Comparison of ENCODE assay signal across 21 cellular contexts in the genomic region with DNA sequence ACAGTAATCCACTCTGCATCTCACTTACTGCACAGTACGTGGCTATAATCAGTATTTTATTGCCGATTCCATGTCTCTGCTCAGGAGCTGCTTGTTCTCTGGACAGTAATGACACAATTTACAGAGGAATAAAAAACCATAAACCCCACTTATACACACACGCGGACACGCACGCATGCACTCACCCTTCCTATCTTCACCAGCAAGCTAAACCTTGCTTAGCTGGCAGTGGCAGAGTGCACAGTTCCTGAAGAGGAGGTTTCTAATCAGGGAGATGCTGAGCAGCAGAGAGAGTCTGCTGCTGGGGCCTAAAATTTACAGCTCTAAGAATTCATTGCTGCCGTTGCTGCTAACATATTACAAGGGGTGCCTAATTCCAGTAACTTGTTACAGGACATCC.
"Had no signal": no experiment of that assay in that cellular context is flagged by ENCODE, and none has a peak within 500 bp of the region (broad histone marks: within the 10 kb centered on the region; RNA-seq: fewer than 3 reads in every experiment).

No MANE protein-coding gene starts in this region.

- H3K27ac ChIP-seq: body of pancreas, cardiac muscle cell, esophagus muscularis mucosa, right atrium auricular region, suprapubic skin, vagina had no signal

- H3K27me3 Mint-ChIP-seq: effector memory CD8-positive, alpha-beta T cell; naive B cell; stimulated activated naive CD8-positive, alpha-beta T cell treated with anti-CD3 and anti-CD28 coated beads, Interleukin-15, Interleukin-2, amounts not matched to agents 100 ng/mL and 50 ng/mL, for 24 hours had no signal

- H3K9me3 Mint-ChIP-seq: activated T-cell treated with anti-CD3 and anti-CD28 coated beads, Interleukin-2, amount 50 U/mL, for 4 hours; effector memory CD8-positive, alpha-beta T cell; naive B cell; stimulated activated naive CD8-positive, alpha-beta T cell treated with anti-CD3 and anti-CD28 coated beads, Interleukin-15, Interleukin-2, amounts not matched to agents 100 ng/mL and 50 ng/mL, for 24 hours; WTC11 had no signal

- H3K27ac Mint-ChIP-seq: effector memory CD8-positive, alpha-beta T cell; naive B cell; WTC11 had no signal

- H3K9me3 ChIP-seq: body of pancreas, esophagus muscularis mucosa, right atrium auricular region, suprapubic skin, vagina had no signal

- H3K4me3 Mint-ChIP-seq: activated T-cell treated with anti-CD3 and anti-CD28 coated beads, Interleukin-2, amount 50 U/mL, for 4 hours; effector memory CD8-positive, alpha-beta T cell; naive B cell; neural crest cell; stimulated activated naive CD8-positive, alpha-beta T cell treated with anti-CD3 and anti-CD28 coated beads, Interleukin-15, Interleukin-2, amounts not matched to agents 100 ng/mL and 50 ng/mL, for 24 hours; WTC11 had no signal

- DNase-seq: activated CD4-positive, alpha-beta T cell treated with anti-CD3 and anti-CD28 coated beads, Interleukin-2, amount 50 U/mL, for 4 hours; activated CD8-positive, alpha-beta memory T cell treated with anti-CD3 and anti-CD28 coated beads, Interleukin-2, amount 50 U/mL, for 48 hours; activated naive CD4-positive, alpha-beta T cell treated with Interleukin-2 at 50 U/mL for 16 hours; activated T-cell treated with anti-CD3 and anti-CD28 coated beads, Interleukin-2, amount 50 U/mL, for 4 hours; body of pancreas; dermis blood vessel endothelial cell; effector memory CD8-positive, alpha-beta T cell; glutamatergic neuron; mesendoderm; naive B cell; stimulated activated CD4-positive, alpha-beta T cell treated with anti-CD3 and anti-CD28 coated beads, Interleukin-4, amount 100 ng/mL, for 4 hours; T-helper 9 cell; trophoblast cell had no signal

- H3K27me3 ChIP-seq: body of pancreas, cardiac muscle cell, esophagus muscularis mucosa, right atrium auricular region, suprapubic skin, vagina had no signal

- H3K4me3 ChIP-seq: body of pancreas, cardiac muscle cell, esophagus muscularis mucosa, right atrium auricular region, suprapubic skin, vagina had no signal

- H3K4me1 Mint-ChIP-seq: WTC11 had no signal

- ATAC-seq: activated T-cell treated with anti-CD3 and anti-CD28 coated beads, Interleukin-2, amount 50 U/mL, for 4 hours; body of pancreas; effector memory CD8-positive, alpha-beta T cell; WTC11 had no signal

- H3K4me1 ChIP-seq: body of pancreas, esophagus muscularis mucosa, right atrium auricular region, vagina had no signal
